ENCODE assay signal across 11 cellular contexts in the genomic region with DNA sequence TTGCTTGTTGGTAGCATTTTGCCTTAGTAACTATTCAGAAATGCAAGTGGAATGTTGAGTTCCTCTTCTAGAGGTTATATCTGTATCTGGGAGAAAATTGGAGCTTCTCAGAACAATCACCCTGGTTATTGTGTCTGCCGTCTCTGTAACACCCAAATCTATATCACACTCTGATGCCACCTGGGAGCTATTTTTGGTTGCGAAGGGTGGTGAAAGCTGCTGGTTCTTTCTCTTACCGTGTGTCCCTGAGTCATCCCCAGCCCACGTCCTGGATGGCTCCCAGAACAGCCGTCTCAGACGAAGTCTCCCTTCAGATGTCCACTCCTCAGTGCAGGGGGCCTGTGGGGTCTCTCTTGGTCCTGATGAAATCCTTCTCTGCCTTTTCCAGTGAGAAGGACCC.
A peak's percentile ranks its signal among the peaks of the same experiment; 100 is the strongest.
DNase-seq lines count a peak whose midpoint lies in the region; ATAC-seq and TF ChIP-seq lines count a peak whose summit lies in the region.
"Had no signal": no experiment of that assay in that cellular context is flagged by ENCODE, and none has a peak within 500 bp of the region (broad histone marks: within the 10 kb centered on the region; RNA-seq: fewer than 3 reads in every experiment).

No MANE protein-coding gene starts in this region.

- no peaks in the 10 kb centered on the region for H3K36me3 ChIP-seq in adipocyte (ENCODE audit: control insufficient read depth, insufficient read depth, low read length, severe bottlenecking)
- no peaks in the 10 kb centered on the region for H3K36me3 ChIP-seq in heart right ventricle
- no peaks in the 10 kb centered on the region for H3K36me3 ChIP-seq in psoas muscle (ENCODE audit: insufficient read depth in 1 of 2, low read depth in 1 of 2)

- TF ChIP-seq CTCF in heart right ventricle (IDR thresholded peaks at IDR 0.05) (no peak), psoas muscle (IDR thresholded peaks at IDR 0.05) (no peak)

- WGBS in heart right ventricle, 2 donors: 37 to 50% methylated on average over 6 of the region's 6 CpGs
- 11 to 23% (median 23%) methylated on average over 6 of the region's 6 CpGs for WGBS in psoas muscle, 3 donors

- H3K27me3 ChIP-seq in adipocyte (replicated peaks; ENCODE audit: control insufficient read depth, insufficient read depth, low read length) (no peaks in the 10 kb centered on the region), heart right ventricle (peaks cover 0 to 4% (median 0%) of the 10 kb centered on the region in 7 donors), psoas muscle (ENCODE audit: insufficient read depth in 3 of 3, low read length in 2 of 3) (no peaks in the 10 kb centered on the region)

- peak overlapping the region; percentile 73 for H3K4me3 ChIP-seq in adipocyte (ENCODE audit: low read length)
- H3K4me3 ChIP-seq in heart right ventricle: peak overlapping the region in 7 of 10 donors; percentile 9 to 43 (median 31)
- H3K4me3 ChIP-seq in psoas muscle: peak overlapping the region; percentile 46

- peak; percentile 7 for DNase-seq in H4 (ENCODE audit: low spot score)
- DNase-seq in adipocyte (ENCODE audit: low read depth): peak; percentile 31
- peak in 1 of 2 donors; percentile 18 for DNase-seq in heart right ventricle
- DNase-seq in psoas muscle: peak; percentile 65 to 77
- no peak for DNase-seq in GF-D8 (lab: John Stamatoyannopoulos, UW)
- DNase-seq in OCI-M2 (lab: John Stamatoyannopoulos, UW; ENCODE audit: unreplicated experiment): no peak
- DNase-seq: activated gamma-delta T cell; NCI-H1930; stimulated activated naive CD4-positive, alpha-beta T cell had no signal

- peak overlapping the region; percentile 74 for H3K9ac ChIP-seq in adipocyte (ENCODE audit: low read length)

- H3K27ac ChIP-seq in heart right ventricle (peak overlapping the region in 3 of 10 donors; percentile 19 to 46 (median 36)), psoas muscle (peak overlapping the region; percentile 86)

- H3K4me1 ChIP-seq in adipocyte (ENCODE audit: control insufficient read depth, insufficient read depth, low read length) (peaks cover 58% of the 10 kb centered on the region), heart right ventricle (peaks cover 2 to 26% (median 17%) of the 10 kb centered on the region in 9 donors), psoas muscle (peaks cover 52% of the 10 kb centered on the region)

- ATAC-seq in heart right ventricle: peak; percentile 48 to 83 (median 63)
- peak; percentile 89 to 90 (median 89) for ATAC-seq in psoas muscle
- ATAC-seq in HG03439 (IDR thresholded peaks at IDR 0.05; ENCODE audit: unreplicated experiment): no peak
- ATAC-seq in GM19455 (IDR thresholded peaks at IDR 0.05; ENCODE audit: unreplicated experiment): no peak

- H3K9me3 ChIP-seq in adipocyte (ENCODE audit: control insufficient read depth, low read length) (no peaks in the 10 kb centered on the region), heart right ventricle (no peaks in the 10 kb centered on the region), psoas muscle (no peaks in the 10 kb centered on the region)

- intact Hi-C loops in heart right ventricle (cut with DNase I): no loop called here
- intact Hi-C loops in psoas muscle (cut with DNase I): loop anchor here (5.0 kb wide), 2 partner anchors 56 to 96 kb away; a partner anchor contains a TSS

Comparison
In these comparisons a context has a peak if more than half of its experiments do, and no peak if none do; other contexts are left out.
1. DNase-seq: peak in H4 (single experiment), adipocyte (single experiment) and psoas muscle (2 of 2); none in GF-D8 (single experiment) and OCI-M2 (single experiment).
2. ATAC-seq: peak in heart right ventricle (8 of 8) and psoas muscle (4 of 4); none in HG03439 (single experiment) and GM19455 (single experiment).
3. intact Hi-C loops: an anchor here in psoas muscle (5.0 kb wide); none called in heart right ventricle.
4. Peak in every context shown above with its lines, with median percentiles within 50 percentile points of each other: H3K4me3 ChIP-seq.